In genomic region chr19:17359905-17360800, GRCh38 we compare ENCODE assay signal across 33 cellular contexts. TPM values are rescaled to one million over a fixed set of nuclear protein-coding genes. Genes with fewer than 3 reads are reported as not detected.
"Had no signal": no experiment of that assay in that cellular context is flagged by ENCODE, and none has a peak within 500 bp of the region (broad histone marks: within the 10 kb centered on the region; RNA-seq: fewer than 3 reads in every experiment).

No MANE protein-coding gene starts in this region.

- DNase-seq: activated CD4-positive, alpha-beta memory T cell treated with anti-CD3 and anti-CD28 coated beads, Interleukin-2, amount 10 ng/mL, durations not matched to agents 7 days and 5 days; activated CD4-positive, alpha-beta T cell treated with anti-CD3 and anti-CD28 coated beads for 1 hour; activated CD4-positive, alpha-beta T cell treated with anti-CD3 and anti-CD28 coated beads, Interleukin-2, amount 10 ng/mL, durations not matched to agents 7 days and 5 days; activated CD8-positive, alpha-beta memory T cell treated with anti-CD3 and anti-CD28 coated beads, Interleukin-2, amount 50 U/mL, for 48 hours; activated naive CD4-positive, alpha-beta T cell treated with Interleukin-2 at 50 U/mL for 16 hours; activated naive CD8-positive, alpha-beta T cell treated with anti-CD3 and anti-CD28 coated beads, Interleukin-2, amount 10 ng/mL, durations not matched to agents 7 days and 5 days; activated T-cell treated with anti-CD3 and anti-CD28 coated beads, Interleukin-2, amount 50 U/mL, for 4 hours; brain microvascular endothelial cell; dorsolateral prefrontal cortex; effector memory CD4-positive, alpha-beta T cell; erythroblast; islet precursor cell; left ventricle myocardium superior; naive thymus-derived CD4-positive, alpha-beta T cell; occipital lobe; stimulated activated CD4-positive, alpha-beta T cell treated with anti-CD3 and anti-CD28 coated beads, Interleukin-15, amount 100 ng/mL, for 24 hours; stimulated activated CD4-positive, alpha-beta T cell treated with anti-CD3 and anti-CD28 coated beads, Interleukin-2, amount 100 ng/mL, for 24 hours; stimulated activated naive B cell treated with anti-CD40 and anti-IgM and Interleukin-4, amounts not matched to agents 10 μg/mL and 1 μg/mL and 100 μg/mL, for 72 hours; stomach; T-helper 2 cell; thyroid gland; upper lobe of left lung had no signal

- H3K27ac ChIP-seq: brain microvascular endothelial cell, coronary artery, dorsolateral prefrontal cortex, gastroesophageal sphincter, hepatocyte, right atrium auricular region, stomach, upper lobe of left lung, vagina had no signal

- H3K27me3 ChIP-seq: brain microvascular endothelial cell, dorsolateral prefrontal cortex, hepatocyte, right atrium auricular region, thyroid gland, upper lobe of left lung, vagina had no signal

- H3K4me1 ChIP-seq: gastroesophageal sphincter, right atrium auricular region, stomach, vagina had no signal

- H3K9me3 ChIP-seq: gastroesophageal sphincter, right atrium auricular region, stomach, thyroid gland, upper lobe of left lung, vagina had no signal

- H2AFZ ChIP-seq: hepatocyte had no signal

- H3K4me3 ChIP-seq: coronary artery, dorsolateral prefrontal cortex, gastroesophageal sphincter, hepatocyte, right atrium auricular region, stomach, thyroid gland, upper lobe of left lung, vagina had no signal

- H3K4me2 ChIP-seq: hepatocyte had no signal

- H3K36me3 ChIP-seq: brain microvascular endothelial cell, gastroesophageal sphincter, right atrium auricular region, stomach, thyroid gland, upper lobe of left lung, vagina had no signal

RNA-seq across cellular contexts. Expression of gene PLVAP, which starts 17.0 kb away (rescaled TPM):
- total RNA-seq: activated CD4-positive, alpha-beta memory T cell treated with anti-CD3 and anti-CD28 coated beads, Interleukin-2, amount 10 ng/mL, durations not matched to agents 7 days and 5 days; activated CD4-positive, alpha-beta T cell treated with anti-CD3 and anti-CD28 coated beads, Interleukin-2, amount 10 ng/mL, durations not matched to agents 7 days and 5 days; fibroblast of lung; fibroblast of villous mesenchyme; WTC11 had no signal
- polyA plus RNA-seq: fibroblast of lung; naive thymus-derived CD4-positive, alpha-beta T cell; neural cell had no signal

RNA-seq across cellular contexts. Expression of gene CCDC194, which starts 33.8 kb away (rescaled TPM):
- total RNA-seq: cerebellum, fibroblast of lung, fibroblast of villous mesenchyme, gastroesophageal sphincter, hepatocyte, left ventricle myocardium superior, lung microvascular endothelial cell, occipital lobe, right atrium auricular region, stomach, thyroid gland, vagina had no signal
- polyA plus RNA-seq: fibroblast of lung; hepatocyte; naive thymus-derived CD4-positive, alpha-beta T cell; neural cell; stomach had no signal

RNA-seq across cellular contexts. Expression of gene BST2, which starts 45.3 kb away (rescaled TPM):
- polyA plus RNA-seq: neural cell had no signal
